Comparison of ENCODE assay signal across 11 cellular contexts in the genomic region with DNA sequence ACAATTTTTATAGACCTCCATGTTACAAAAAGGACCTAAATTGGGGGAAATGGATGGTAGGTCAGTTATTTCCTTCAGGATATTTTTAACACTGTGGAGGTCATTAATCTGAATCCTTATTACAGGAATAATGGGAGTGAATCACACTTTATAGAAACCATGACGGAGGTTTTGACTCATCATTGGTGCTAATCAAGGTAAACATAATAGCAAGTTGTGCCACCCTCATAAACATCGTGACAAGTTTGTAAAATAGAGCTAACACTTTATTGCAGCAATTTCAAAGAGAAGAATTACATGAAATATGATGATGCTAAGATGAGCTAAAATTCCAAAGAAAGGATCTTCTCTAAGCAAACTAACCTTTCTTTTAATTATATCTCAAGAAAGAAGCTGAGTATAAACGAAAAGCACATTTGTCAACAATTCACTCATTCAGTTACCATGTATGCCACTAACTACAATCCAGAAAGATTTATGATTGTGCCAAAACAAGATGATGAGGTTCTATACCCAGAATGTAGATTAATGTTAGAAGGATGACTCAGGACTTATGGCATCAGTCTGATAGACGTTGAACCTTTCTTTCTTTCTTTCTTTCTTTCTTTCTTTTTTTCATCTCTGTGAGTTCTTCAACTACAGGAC. TPM values are rescaled to one million over a fixed set of nuclear protein-coding genes. Genes with fewer than 3 reads are reported as not detected.
DNase-seq lines count a peak whose midpoint lies in the region.
"Had no signal": no experiment of that assay in that cellular context is flagged by ENCODE, and none has a peak within 500 bp of the region (broad histone marks: within the 10 kb centered on the region; RNA-seq: fewer than 3 reads in every experiment).

No MANE protein-coding gene starts in this region.

- H3K79me2 ChIP-seq in ACC112 (ENCODE audit: control insufficient read depth, insufficient read depth, low read length, unreplicated experiment): peaks cover 18% of the 10 kb centered on the region

- peak; percentile 28 for DNase-seq in adipocyte (ENCODE audit: low read depth)
- DNase-seq in kidney glomerular epithelial cell (lab: John Stamatoyannopoulos, UW): peak; percentile 44
- DNase-seq in KG1 (lab: John Stamatoyannopoulos, UW): no peak
- DNase-seq in iPS-NIHi11 (ENCODE audit: low spot score): no peak
- DNase-seq in Ammon's horn (ENCODE audit: low spot score): no peak
- no peak for DNase-seq in SK-N-DZ (ENCODE audit: low spot score)
- DNase-seq: activated gamma-delta T cell, left cardiac atrium had no signal

- H3K36me3 ChIP-seq in ACC112 (ENCODE audit: insufficient read depth, low read length) (no peaks in the 10 kb centered on the region), adipocyte (ENCODE audit: control insufficient read depth, insufficient read depth, low read length, severe bottlenecking) (no peaks in the 10 kb centered on the region)

- peak overlapping the region; percentile 56 for H3K27ac ChIP-seq in ACC112 (ENCODE audit: low read depth, low read length)
- H3K27ac ChIP-seq: C4-2B had no signal

- H3K4me1 Mint-ChIP-seq in IgD-negative memory B cell: peaks cover 26 to 47% (median 30%) of the 10 kb centered on the region in 3 donors

- no peaks in the 10 kb centered on the region for H3K36me3 Mint-ChIP-seq in IgD-negative memory B cell

- no peaks in the 10 kb centered on the region for H3K9me3 Mint-ChIP-seq in IgD-negative memory B cell

- no peaks in the 10 kb centered on the region for H3K27me3 ChIP-seq in ACC112 (ENCODE audit: insufficient read depth, low read length)
- H3K27me3 ChIP-seq in adipocyte (replicated peaks; ENCODE audit: control insufficient read depth, insufficient read depth, low read length): no peaks in the 10 kb centered on the region

- H3K4me3 ChIP-seq in ACC112 (ENCODE audit: low read depth, low read length): no peak overlapping the region
- no peak overlapping the region for H3K4me3 ChIP-seq in adipocyte (ENCODE audit: low read length)

- no peak overlapping the region for H2AFZ ChIP-seq in ACC112 (ENCODE audit: low read length, unreplicated experiment)

- no peak overlapping the region for H3K9ac ChIP-seq in adipocyte (ENCODE audit: low read length)

- peak overlapping the region in 2 of 3 donors; percentile 1 to 78 for H3K27ac Mint-ChIP-seq in IgD-negative memory B cell

- no peaks in the 10 kb centered on the region for H3K9me3 ChIP-seq in adipocyte (ENCODE audit: control insufficient read depth, low read length)

- peaks cover 25% of the 10 kb centered on the region for H3K4me1 ChIP-seq in ACC112 (ENCODE audit: control insufficient read depth, insufficient read depth, low read length, unreplicated experiment)
- H3K4me1 ChIP-seq in adipocyte (ENCODE audit: control insufficient read depth, insufficient read depth, low read length): peaks cover 40% of the 10 kb centered on the region

- no peak overlapping the region for H3K4me3 Mint-ChIP-seq in IgD-negative memory B cell

- H3K27me3 Mint-ChIP-seq in IgD-negative memory B cell: no peaks in the 10 kb centered on the region

RNA-seq across cellular contexts. Expression of a gene that starts 23.5 kb away (rescaled TPM):
- polyA plus RNA-seq in IgD-negative memory B cell: 60.4 TPM
- 25.5 and 36.7 TPM in 2 replicates for polyA plus RNA-seq in SK-N-DZ (2014; cell fraction: cytosol; rRNA removed)
- 72.8 and 97.3 TPM in 2 replicates for polyA plus RNA-seq in SK-N-DZ (2014; cell fraction: nucleus; rRNA removed)

RNA-seq across cellular contexts. Expression of a gene that starts 35.6 kb away (rescaled TPM):
- 63.0 TPM for polyA plus RNA-seq in IgD-negative memory B cell
- 10.1 and 12.0 TPM in 2 replicates for polyA plus RNA-seq in SK-N-DZ (2014; cell fraction: cytosol; rRNA removed)
- 13.6 and 19.3 TPM in 2 replicates for polyA plus RNA-seq in SK-N-DZ (2014; cell fraction: nucleus; rRNA removed)

RNA-seq across cellular contexts. Expression of a gene that starts 58.4 kb away (rescaled TPM):
- 24.3 TPM for polyA plus RNA-seq in IgD-negative memory B cell
- polyA plus RNA-seq in SK-N-DZ (2014; cell fraction: cytosol; rRNA removed): 38.9 and 58.1 TPM in 2 replicates
- 111 and 145 TPM in 2 replicates for polyA plus RNA-seq in SK-N-DZ (2014; cell fraction: nucleus; rRNA removed)

Comparison
In these comparisons a context has a peak if more than half of its experiments do, and no peak if none do; other contexts are left out.
1. DNase-seq: peak in adipocyte (single experiment) and kidney glomerular epithelial cell (single experiment); none in KG1 (single experiment), iPS-NIHi11 (single experiment), Ammon's horn (single experiment) and SK-N-DZ (single experiment).